Comparison of ENCODE assay signal across 1 cellular context in the genomic region with DNA sequence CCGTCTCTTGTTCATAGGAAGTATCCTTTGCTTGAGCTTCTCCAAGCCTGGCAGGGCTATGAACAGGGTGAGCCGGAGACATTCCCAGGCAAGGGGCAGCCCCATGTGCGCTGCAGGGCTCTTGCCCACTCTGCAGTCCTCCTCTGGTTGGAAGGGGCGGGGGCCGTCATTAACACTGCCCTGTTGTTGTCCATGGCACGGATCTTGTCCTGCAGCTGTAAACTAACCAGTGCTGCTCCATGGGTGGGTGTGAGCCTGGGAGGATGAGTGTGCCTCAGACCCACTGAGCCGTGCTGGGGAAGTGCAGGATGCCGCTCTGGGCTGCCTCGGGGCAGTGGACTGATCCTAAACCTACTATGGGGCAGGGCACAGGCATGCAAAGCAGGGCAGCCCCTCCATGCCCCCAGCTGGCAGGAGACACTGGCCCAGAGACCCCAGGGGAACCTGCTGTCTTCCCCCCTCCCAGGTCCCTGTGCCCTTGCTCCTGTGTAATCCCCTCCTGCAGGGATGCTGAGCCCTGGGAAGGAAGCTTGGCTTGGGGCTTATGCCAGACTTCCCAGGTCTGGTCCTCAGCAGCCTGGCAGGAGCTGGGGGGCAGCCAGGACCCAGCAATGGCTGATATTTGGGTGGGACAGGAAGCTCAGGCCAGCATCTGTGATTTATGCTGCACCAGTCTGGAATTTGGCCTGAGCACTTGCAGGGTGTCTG.
TF ChIP-seq lines count a peak whose summit lies in the region.

No MANE protein-coding gene starts in this region.

TF ChIP-seq in HepG2, 621 proteins besides CTCF, POLR2A, EP300 and RAD21:
- peak; percentile 28 for TF ChIP-seq AGO1 (IDR thresholded peaks at IDR 0.05; ENCODE audit: low read depth, low read length, poor library complexity, severe bottlenecking)
- TF ChIP-seq, protein P1, sequence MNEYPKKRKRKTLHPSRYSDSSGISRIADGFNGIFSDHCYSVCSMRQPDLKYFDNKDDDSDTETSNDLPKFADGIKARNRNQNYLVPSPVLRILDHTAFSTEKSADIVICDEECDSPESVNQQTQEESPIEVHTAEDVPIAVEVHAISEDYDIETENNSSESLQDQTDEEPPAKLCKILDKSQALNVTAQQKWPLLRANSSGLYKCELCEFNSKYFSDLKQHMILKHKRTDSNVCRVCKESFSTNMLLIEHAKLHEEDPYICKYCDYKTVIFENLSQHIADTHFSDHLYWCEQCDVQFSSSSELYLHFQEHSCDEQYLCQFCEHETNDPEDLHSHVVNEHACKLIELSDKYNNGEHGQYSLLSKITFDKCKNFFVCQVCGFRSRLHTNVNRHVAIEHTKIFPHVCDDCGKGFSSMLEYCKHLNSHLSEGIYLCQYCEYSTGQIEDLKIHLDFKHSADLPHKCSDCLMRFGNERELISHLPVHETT (CRISPR knock-in tag; conservative IDR thresholded peaks at IDR 0.05): no peak
- TF ChIP-seq, protein P2, sequence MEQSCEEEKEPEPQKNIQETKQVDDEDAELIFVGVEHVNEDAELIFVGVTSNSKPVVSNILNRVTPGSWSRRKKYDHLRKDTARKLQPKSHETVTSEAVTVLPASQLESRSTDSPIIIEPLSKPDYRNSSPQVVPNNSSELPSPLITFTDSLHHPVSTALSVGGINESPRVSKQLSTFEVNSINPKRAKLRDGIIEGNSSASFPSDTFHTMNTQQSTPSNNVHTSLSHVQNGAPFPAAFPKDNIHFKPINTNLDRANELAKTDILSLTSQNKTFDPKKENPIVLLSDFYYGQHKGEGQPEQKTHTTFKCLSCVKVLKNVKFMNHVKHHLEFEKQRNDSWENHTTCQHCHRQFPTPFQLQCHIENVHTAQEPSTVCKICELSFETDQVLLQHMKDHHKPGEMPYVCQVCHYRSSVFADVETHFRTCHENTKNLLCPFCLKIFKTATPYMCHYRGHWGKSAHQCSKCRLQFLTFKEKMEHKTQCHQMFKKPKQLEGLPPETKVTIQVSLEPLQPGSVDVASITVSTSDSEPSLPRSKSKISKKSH (CRISPR knock-in tag; IDR thresholded peaks at IDR 0.05; ENCODE audit: borderline replicate concordance): peak; percentile 50; the same call in 1 of the 2 replicates
- TF ChIP-seq, protein P3, sequence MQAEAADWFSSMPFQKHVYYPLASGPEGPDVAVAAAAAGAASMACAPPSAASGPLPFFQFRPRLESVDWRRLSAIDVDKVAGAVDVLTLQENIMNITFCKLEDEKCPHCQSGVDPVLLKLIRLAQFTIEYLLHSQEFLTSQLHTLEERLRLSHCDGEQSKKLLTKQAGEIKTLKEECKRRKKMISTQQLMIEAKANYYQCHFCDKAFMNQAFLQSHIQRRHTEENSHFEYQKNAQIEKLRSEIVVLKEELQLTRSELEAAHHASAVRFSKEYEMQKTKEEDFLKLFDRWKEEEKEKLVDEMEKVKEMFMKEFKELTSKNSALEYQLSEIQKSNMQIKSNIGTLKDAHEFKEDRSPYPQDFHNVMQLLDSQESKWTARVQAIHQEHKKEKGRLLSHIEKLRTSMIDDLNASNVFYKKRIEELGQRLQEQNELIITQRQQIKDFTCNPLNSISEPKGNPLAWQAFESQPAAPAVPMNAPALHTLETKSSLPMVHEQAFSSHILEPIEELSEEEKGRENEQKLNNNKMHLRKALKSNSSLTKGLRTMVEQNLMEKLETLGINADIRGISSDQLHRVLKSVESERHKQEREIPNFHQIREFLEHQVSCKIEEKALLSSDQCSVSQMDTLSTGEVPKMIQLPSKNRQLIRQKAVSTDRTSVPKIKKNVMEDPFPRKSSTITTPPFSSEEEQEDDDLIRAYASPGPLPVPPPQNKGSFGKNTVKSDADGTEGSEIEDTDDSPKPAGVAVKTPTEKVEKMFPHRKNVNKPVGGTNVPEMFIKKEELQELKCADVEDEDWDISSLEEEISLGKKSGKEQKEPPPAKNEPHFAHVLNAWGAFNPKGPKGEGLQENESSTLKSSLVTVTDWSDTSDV (CRISPR knock-in tag; IDR thresholded peaks at IDR 0.05): 0 out of 2 replicates have a peak, but pooled peaks have one; percentile 60
